In the genomic region with DNA sequence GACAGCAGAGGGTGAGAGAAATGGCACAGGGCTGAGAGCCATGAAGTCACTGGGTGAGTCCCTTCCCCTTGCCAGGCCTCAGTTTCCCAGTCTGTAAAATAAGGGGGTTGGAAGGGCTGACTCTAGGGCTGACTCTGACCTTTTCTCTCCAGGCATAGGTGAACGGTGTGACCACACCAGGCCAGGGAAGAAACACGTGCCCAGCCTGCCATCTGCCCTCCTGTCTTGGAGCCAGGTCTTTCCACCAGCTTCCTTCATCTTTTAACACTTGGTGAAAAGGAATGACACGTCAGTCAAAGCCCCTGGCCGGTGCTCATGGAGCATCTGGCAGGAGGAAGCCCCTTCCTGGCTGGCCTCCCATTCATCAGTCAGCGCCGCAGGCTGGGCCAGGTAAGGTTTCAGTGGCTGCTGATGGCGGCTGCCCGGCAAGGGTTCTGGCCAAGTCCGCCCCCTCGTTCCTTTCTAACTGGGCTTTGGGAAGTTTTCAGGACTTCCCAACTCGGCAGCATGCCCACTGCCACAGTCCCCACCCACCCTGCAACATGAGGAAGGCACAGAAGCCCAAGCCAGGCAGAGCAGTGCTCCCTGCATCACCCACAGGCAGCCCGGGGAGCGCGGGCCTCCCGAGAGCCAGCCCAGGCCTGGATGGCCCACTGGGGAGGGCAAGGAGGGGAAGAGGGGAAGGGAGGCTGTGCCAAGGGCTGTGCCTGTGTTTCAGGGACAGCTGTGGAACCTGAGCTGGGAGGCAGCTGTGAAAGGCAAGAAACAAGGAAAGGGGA, we compare ENCODE assay signal across 11 cellular contexts.
DNase-seq lines count a peak whose midpoint lies in the region; ATAC-seq and TF ChIP-seq lines count a peak whose summit lies in the region.
"Had no signal": no experiment of that assay in that cellular context is flagged by ENCODE, and none has a peak within 500 bp of the region (broad histone marks: within the 10 kb centered on the region; RNA-seq: fewer than 3 reads in every experiment).

No MANE protein-coding gene starts in this region.

- H3K9ac ChIP-seq in NT2/D1 (ENCODE audit: insufficient read length, low read depth) (peak overlapping the region; percentile 14), neural progenitor cell (no peak overlapping the region)

- peak overlapping the region; percentile 21 for H3K4me2 ChIP-seq in neural progenitor cell

- H3K4me1 ChIP-seq in BE2C = peaks cover 45% of the 10 kb centered on the region
- H3K4me1 ChIP-seq in NT2/D1 (ENCODE audit: insufficient read depth, insufficient read length) = peaks cover 23% of the 10 kb centered on the region
- H3K4me1 ChIP-seq in neural progenitor cell = peaks cover 49% of the 10 kb centered on the region

- peaks cover 5% of the 10 kb centered on the region for H4K20me1 ChIP-seq in neural progenitor cell (ENCODE audit: low read depth)

- peaks cover 37% of the 10 kb centered on the region for H3K27me3 Mint-ChIP-seq in neural progenitor cell (ENCODE audit: insufficient read depth, low read depth)

- H3K36me3 ChIP-seq in BE2C (no peaks in the 10 kb centered on the region), NT2/D1 (ENCODE audit: insufficient read depth, insufficient read length, low read length) (no peaks in the 10 kb centered on the region), neural progenitor cell (no peaks in the 10 kb centered on the region)
- H3K36me3 ChIP-seq: cardiac muscle cell had no signal

- H2AFZ ChIP-seq in neural progenitor cell (replicated peaks) = peak overlapping the region; percentile 14

- no peaks in the 10 kb centered on the region for H3K9me3 ChIP-seq in BE2C
- H3K9me3 ChIP-seq in NT2/D1 (ENCODE audit: insufficient read depth, low read length) = no peaks in the 10 kb centered on the region
- no peaks in the 10 kb centered on the region for H3K9me3 ChIP-seq in neural progenitor cell (ENCODE audit: low read depth)

- H3K79me2 ChIP-seq in neural progenitor cell (ENCODE audit: low read depth) = no peaks in the 10 kb centered on the region

- peak overlapping the region; percentile 30 for H3K4me3 Mint-ChIP-seq in neural progenitor cell

- in situ Hi-C loops in KBM-7 (cut with MboI; ENCODE audit: low pct_unique_long_range_greater_than_20kb, low sequenced_read_pairs) = no loop called here

- peaks cover 58% of the 10 kb centered on the region for H3F3A ChIP-seq in neural progenitor cell (ENCODE audit: low read depth)

- H3K27ac Mint-ChIP-seq in neural progenitor cell = no peak overlapping the region

- peak; percentile 62 for DNase-seq in BE2C
- no peak for DNase-seq in NT2/D1 (ENCODE audit: low read depth, low spot score)
- DNase-seq in fibroblast of pulmonary artery (ENCODE audit: low read depth) = peak; percentile 83
- no peak for DNase-seq in neural progenitor cell (ENCODE audit: low spot score)
- no peak for DNase-seq in KBM-7
- no peak for DNase-seq in cerebellar nuclear complex (lab: John Stamatoyannopoulos, UW)
- DNase-seq: T-helper 1 cell had no signal

- H3K4me1 Mint-ChIP-seq in neural progenitor cell = peaks cover 47% of the 10 kb centered on the region

- H3K9me3 Mint-ChIP-seq in neural progenitor cell = peaks cover 12% of the 10 kb centered on the region
- H3K9me3 Mint-ChIP-seq: neural crest cell had no signal

- no peak overlapping the region for H3K27ac ChIP-seq in neural progenitor cell
- H3K27ac ChIP-seq: cardiac muscle cell had no signal

- H3K27me3 ChIP-seq in BE2C (no peaks in the 10 kb centered on the region), NT2/D1 (ENCODE audit: insufficient read depth, insufficient read length) (no peaks in the 10 kb centered on the region), neural progenitor cell (no peaks in the 10 kb centered on the region)
- H3K27me3 ChIP-seq: cardiac muscle cell had no signal

- H3K4me3 ChIP-seq in BE2C (ENCODE audit: low read depth, low read length) (no peak overlapping the region), NT2/D1 (ENCODE audit: insufficient read length, low read depth) (no peak overlapping the region), fibroblast of pulmonary artery (replicated peaks; ENCODE audit: low read depth, low read length) (no peak overlapping the region), neural progenitor cell (no peak overlapping the region)
- H3K4me3 ChIP-seq: cardiac muscle cell had no signal

- TF ChIP-seq CTCF in BE2C (IDR thresholded peaks at IDR 0.05; ENCODE audit: low read depth, low read length) (no peak), fibroblast of pulmonary artery (IDR thresholded peaks at IDR 0.05; ENCODE audit: low read length, missing control alignments) (no peak), neural progenitor cell (IDR thresholded peaks at IDR 0.05) (no peak)

- ATAC-seq in HG02610 (IDR thresholded peaks at IDR 0.05; ENCODE audit: unreplicated experiment) (no peak), HG02973 (IDR thresholded peaks at IDR 0.05; ENCODE audit: unreplicated experiment) (no peak)

- H3K36me3 Mint-ChIP-seq in neural progenitor cell = peaks cover 4% of the 10 kb centered on the region

Comparison
In these comparisons a context has a peak if more than half of its experiments do, and no peak if none do; other contexts are left out.
1. DNase-seq: peak in BE2C (single experiment) and fibroblast of pulmonary artery (single experiment); none in NT2/D1 (single experiment), neural progenitor cell (single experiment), KBM-7 (single experiment) and cerebellar nuclear complex (0 of 2).